ENCODE assay signal across 17 cellular contexts in genomic region chr4:134865675-134866074, GRCh38.
"Had no signal": no experiment of that assay in that cellular context is flagged by ENCODE, and none has a peak within 500 bp of the region (broad histone marks: within the 10 kb centered on the region; RNA-seq: fewer than 3 reads in every experiment).

No MANE protein-coding gene starts in this region.

- H3K79me2 ChIP-seq: parathyroid adenoma had no signal

- H3K27me3 ChIP-seq: sigmoid colon had no signal

- H3K36me3 ChIP-seq: sigmoid colon had no signal

- ATAC-seq: natural killer cell; stimulated activated naive B cell treated with anti-CD40 and anti-IgM and Interleukin-4, amounts not matched to agents 10 μg/mL and 1 μg/mL and 100 μg/mL, for 72 hours had no signal

- H3K4me1 ChIP-seq: parathyroid adenoma, sigmoid colon had no signal

- H3K4me3 ChIP-seq: lung, sigmoid colon had no signal

- DNase-seq: activated CD4-positive, alpha-beta T cell treated with anti-CD3 and anti-CD28 coated beads, Interleukin-2, amount 10 ng/mL, durations not matched to agents 24 days and 14 days; activated CD4-positive, CD25-positive, alpha-beta regulatory T cell; activated CD8-positive, alpha-beta memory T cell treated with anti-CD3 and anti-CD28 coated beads, Interleukin-2, amount 50 U/mL, for 4 hours; activated effector memory CD4-positive, alpha-beta T cell treated with Interleukin-2 at 50 U/mL for 16 hours; activated naive CD4-positive, alpha-beta T cell treated with anti-CD3 and anti-CD28 coated beads, Interleukin-2, amount 50 U/mL, for 16 hours; activated T-cell treated with anti-CD3 and anti-CD28 coated beads, Interleukin-2, amount 50 U/mL, for 48 hours; effector CD8-positive, alpha-beta T cell; foreskin fibroblast; hypothalamus; islet precursor cell; natural killer cell; sigmoid colon; stimulated activated CD4-positive, alpha-beta T cell treated with anti-CD3 and anti-CD28 coated beads, Interleukin-4, amount 100 ng/mL, for 4 hours; stimulated activated naive B cell treated with anti-CD40 and anti-IgM and Interleukin-4, amounts not matched to agents 10 μg/mL and 1 μg/mL and 100 μg/mL, for 72 hours; T1000 had no signal

- H2AFZ ChIP-seq: parathyroid adenoma had no signal

- H3K27ac ChIP-seq: parathyroid adenoma, sigmoid colon had no signal

- H3K9ac ChIP-seq: parathyroid adenoma had no signal
